ENCODE assay signal across 15 cellular contexts in the genomic region with DNA sequence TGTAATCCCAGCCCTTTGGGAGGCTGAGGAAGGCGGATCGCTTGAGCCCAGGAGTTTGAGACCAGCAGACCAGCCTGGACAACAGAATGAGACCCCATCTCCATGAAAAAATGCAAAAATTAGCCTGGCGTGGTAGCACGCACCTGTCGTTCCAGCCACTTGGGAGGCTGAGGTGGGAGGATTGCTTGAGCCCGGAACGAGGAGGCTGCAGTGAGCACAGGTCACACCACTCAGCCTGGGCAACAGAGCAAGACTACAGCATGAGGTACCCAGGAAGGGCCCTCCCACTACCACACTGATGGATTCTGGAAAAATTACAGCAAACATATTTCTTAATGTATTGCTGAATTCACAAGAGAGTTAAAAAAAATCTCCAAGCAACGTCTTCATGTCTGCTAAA. TPM values are rescaled to one million over a fixed set of nuclear protein-coding genes. Genes with fewer than 3 reads are reported as not detected.
DNase-seq lines count a peak whose midpoint lies in the region; ATAC-seq and TF ChIP-seq lines count a peak whose summit lies in the region.
"Had no signal": no experiment of that assay in that cellular context is flagged by ENCODE, and none has a peak within 500 bp of the region (broad histone marks: within the 10 kb centered on the region; RNA-seq: fewer than 3 reads in every experiment).

No MANE protein-coding gene starts in this region.

- peaks cover 14% of the 10 kb centered on the region for H3K36me3 Mint-ChIP-seq in glutamatergic neuron (ENCODE audit: unreplicated experiment)

- no peaks in the 10 kb centered on the region for H3K4me1 ChIP-seq in right atrium auricular region
- H3K4me1 ChIP-seq in lower lobe of right lung, result no peaks in the 10 kb centered on the region
- H3K4me1 ChIP-seq in spleen, result no peaks in the 10 kb centered on the region
- no peaks in the 10 kb centered on the region for H3K4me1 ChIP-seq in transverse colon
- H3K4me1 ChIP-seq: BE2C, Caco-2 had no signal

- ATAC-seq in left ventricle myocardium superior, result no peak
- ATAC-seq in lower lobe of right lung, result no peak
- ATAC-seq in HG03521 (IDR thresholded peaks at IDR 0.05; ENCODE audit: unreplicated experiment), result no peak

- peaks cover 3% of the 10 kb centered on the region for H3K4me1 Mint-ChIP-seq in glutamatergic neuron (ENCODE audit: low read depth, unreplicated experiment)
- H3K4me1 Mint-ChIP-seq: H9 had no signal

- peaks cover 3% of the 10 kb centered on the region for H3K27me3 Mint-ChIP-seq in glutamatergic neuron (ENCODE audit: unreplicated experiment)
- H3K27me3 Mint-ChIP-seq: CD4-positive, alpha-beta T cell had no signal

- H3K36me3 ChIP-seq in right atrium auricular region (no peaks in the 10 kb centered on the region), lower lobe of right lung (no peaks in the 10 kb centered on the region), spleen (no peaks in the 10 kb centered on the region), transverse colon (no peaks in the 10 kb centered on the region)
- H3K36me3 ChIP-seq: BE2C had no signal

- in situ Hi-C loops in KBM-7 (cut with MboI; ENCODE audit: low pct_unique_long_range_greater_than_20kb, low sequenced_read_pairs) (no loop called here), transverse colon (cut with MboI; ENCODE audit: low pct_ligation_motif_present in 1 of 4, low pct_unique_long_range_greater_than_20kb in 1 of 4, low sequenced_read_pairs in 3 of 4) (no loop called here)

- 75 to 90% (median 86%) methylated on average over 8 of the region's 8 CpGs for WGBS in spleen, 5 donors
- 44 to 87% methylated on average over 1 to 8 of the region's 8 CpGs for WGBS in transverse colon (ENCODE audit: low coverage in 1 of 2), 2 donors

- peaks cover 6% of the 10 kb centered on the region for H3K9me3 Mint-ChIP-seq in glutamatergic neuron (ENCODE audit: unreplicated experiment)

- H3K27ac ChIP-seq in right atrium auricular region, result no peak overlapping the region
- H3K27ac ChIP-seq in lower lobe of right lung, result no peak overlapping the region
- H3K27ac ChIP-seq in spleen, result no peak overlapping the region
- H3K27ac ChIP-seq in transverse colon, result no peak overlapping the region
- H3K27ac ChIP-seq: HL-60 had no signal

- H3K4me3 ChIP-seq in right atrium auricular region (no peak overlapping the region), lower lobe of right lung (no peak overlapping the region), spleen (no peak overlapping the region), transverse colon (no peak overlapping the region)

- DNase-seq in left ventricle myocardium superior, result peak; percentile 0
- DNase-seq in right atrium auricular region (ENCODE audit: low spot score), result no peak
- peak; percentile 3 for DNase-seq in glutamatergic neuron
- DNase-seq in lower lobe of right lung, result peak; percentile 3
- peak; percentile 27 for DNase-seq in spleen
- no peak for DNase-seq in KBM-7
- DNase-seq in transverse colon, result no peak
- DNase-seq: 8988T; BE2C; C1 segment of cervical spinal cord; CD4-positive, alpha-beta T cell; H9 had no signal

- TF ChIP-seq EP300 in transverse colon (IDR thresholded peaks at IDR 0.05; ENCODE audit: low read depth), result no peak

- no peak for TF ChIP-seq POLR2A in spleen (IDR thresholded peaks at IDR 0.05)
- no peak for TF ChIP-seq POLR2A in transverse colon (IDR thresholded peaks at IDR 0.05)

- H3K27me3 ChIP-seq in right atrium auricular region (no peaks in the 10 kb centered on the region), lower lobe of right lung (ENCODE audit: low read depth) (no peaks in the 10 kb centered on the region), spleen (replicated peaks in 1 of 7) (no peaks in the 10 kb centered on the region), transverse colon (no peaks in the 10 kb centered on the region)
- H3K27me3 ChIP-seq: BE2C had no signal

- no peak overlapping the region for H3K4me3 Mint-ChIP-seq in glutamatergic neuron (ENCODE audit: unreplicated experiment)
- H3K4me3 Mint-ChIP-seq: CD4-positive, alpha-beta T cell; H9 had no signal

- intact Hi-C loops in left ventricle myocardium superior (cut with micrococcal nuclease), result no loop called here
- intact Hi-C loops in lower lobe of right lung (cut with DNase I), result no loop called here
- intact Hi-C loops in spleen (cut with DNase I; ENCODE audit: low total_unique reads), result no loop called here
- intact Hi-C loops in transverse colon (cut with DNase I; ENCODE audit: low total_unique reads), result no loop called here

- TF ChIP-seq CTCF in right atrium auricular region (IDR thresholded peaks at IDR 0.05) (no peak), glutamatergic neuron (IDR thresholded peaks at IDR 0.05; ENCODE audit: partially characterized antibody, unreplicated experiment) (no peak), lower lobe of right lung (IDR thresholded peaks at IDR 0.05) (no peak), spleen (IDR thresholded peaks at IDR 0.05 in 8 of 11, conservative IDR thresholded peaks at IDR 0.05 in 3 of 11) (no peak), transverse colon (IDR thresholded peaks at IDR 0.05) (no peak)

- H3K27ac Mint-ChIP-seq in glutamatergic neuron (ENCODE audit: unreplicated experiment), result no peak overlapping the region
- H3K27ac Mint-ChIP-seq: CD4-positive, alpha-beta T cell; H9 had no signal

- peaks cover 0 to 19% of the 10 kb centered on the region in 2 donors for H3K9me3 ChIP-seq in right atrium auricular region
- H3K9me3 ChIP-seq in lower lobe of right lung, result peaks cover 16% of the 10 kb centered on the region
- H3K9me3 ChIP-seq in spleen, result peaks cover 3 to 29% (median 25%) of the 10 kb centered on the region in 8 donors
- H3K9me3 ChIP-seq in transverse colon, result peaks cover 5 to 9% of the 10 kb centered on the region in 2 donors

RNA-seq across cellular contexts. Expression of a gene that starts 56.3 kb away (rescaled TPM):
- 40.5 TPM for total RNA-seq in left ventricle myocardium superior
- 10 to 100 TPM; 28.7 to 35.5 TPM for total RNA-seq in right atrium auricular region
- 13.1 TPM for total RNA-seq in glutamatergic neuron (ENCODE audit: unreplicated experiment)
- total RNA-seq in lower lobe of right lung, result 132 TPM
- total RNA-seq in spleen, result 10 to 100 TPM; 42.3 to 80.6 (median 57.5) TPM
- 10 to 100 TPM; 41.9 to 58.5 (median 57.9) TPM for polyA plus RNA-seq in spleen
- 100 to 1,000 TPM in 3 of 4 donors, 10 to 100 TPM in 1; 88.9 to 221 (median 129) TPM for total RNA-seq in transverse colon

Comparison
In these comparisons a context has a peak if more than half of its experiments do, and no peak if none do; other contexts are left out.
1. DNase-seq: peak in left ventricle myocardium superior (single experiment), glutamatergic neuron (single experiment), lower lobe of right lung (single experiment) and spleen (single experiment); none in right atrium auricular region (single experiment), KBM-7 (single experiment) and transverse colon (single experiment).